8 cellular contexts compared by ENCODE assay signal in genomic region chr13:19960673-19961015, GRCh38. TPM values are rescaled to one million over a fixed set of nuclear protein-coding genes. Genes with fewer than 3 reads are reported as not detected.
DNase-seq lines count a peak whose midpoint lies in the region; ATAC-seq and TF ChIP-seq lines count a peak whose summit lies in the region.

No MANE protein-coding gene starts in this region.

- H3K36me3 Mint-ChIP-seq in activated CD8-positive, alpha-beta memory T cell treated with anti-CD3 and anti-CD28 coated beads, Interleukin-2, amount 10 ng/mL, durations not matched to agents 7 days and 5 days = peaks cover 13% of the 10 kb centered on the region
- peaks cover 5 to 8% of the 10 kb centered on the region in 2 donors for H3K36me3 Mint-ChIP-seq in stimulated activated naive B cell treated with anti-CD40 and anti-IgM and Interleukin-4, amounts not matched to agents 10 μg/mL and 1 μg/mL and 100 μg/mL, for 72 hours

- TF ChIP-seq CTCF in WERI-Rb-1 (IDR thresholded peaks at IDR 0.05; ENCODE audit: low read depth, low read length) (no peak), foreskin fibroblast (IDR thresholded peaks at IDR 0.05; ENCODE audit: low read depth, low read length) (no peak)

- H3K9me3 Mint-ChIP-seq in activated CD8-positive, alpha-beta memory T cell treated with anti-CD3 and anti-CD28 coated beads, Interleukin-2, amount 10 ng/mL, durations not matched to agents 7 days and 5 days (ENCODE audit: low read depth) = no peaks in the 10 kb centered on the region
- H3K9me3 Mint-ChIP-seq in stimulated activated naive B cell treated with anti-CD40 and anti-IgM and Interleukin-4, amounts not matched to agents 10 μg/mL and 1 μg/mL and 100 μg/mL, for 72 hours = no peaks in the 10 kb centered on the region

- H3K27me3 Mint-ChIP-seq in activated CD8-positive, alpha-beta memory T cell treated with anti-CD3 and anti-CD28 coated beads, Interleukin-2, amount 10 ng/mL, durations not matched to agents 7 days and 5 days = peaks cover 5% of the 10 kb centered on the region
- no peaks in the 10 kb centered on the region for H3K27me3 Mint-ChIP-seq in stimulated activated naive B cell treated with anti-CD40 and anti-IgM and Interleukin-4, amounts not matched to agents 10 μg/mL and 1 μg/mL and 100 μg/mL, for 72 hours

- H3K27ac Mint-ChIP-seq in activated CD8-positive, alpha-beta memory T cell treated with anti-CD3 and anti-CD28 coated beads, Interleukin-2, amount 10 ng/mL, durations not matched to agents 7 days and 5 days = peak overlapping the region; percentile 95
- H3K27ac Mint-ChIP-seq in stimulated activated naive B cell treated with anti-CD40 and anti-IgM and Interleukin-4, amounts not matched to agents 10 μg/mL and 1 μg/mL and 100 μg/mL, for 72 hours = peak overlapping the region; percentile 31

- no peaks in the 10 kb centered on the region for H3K27me3 ChIP-seq in WERI-Rb-1 (ENCODE audit: insufficient read depth, low read depth, severe bottlenecking)

- H3K4me3 ChIP-seq in WERI-Rb-1 (ENCODE audit: low read depth, low read length) = peak overlapping the region; percentile 81
- peak overlapping the region; percentile 95 to 97 for H3K4me3 ChIP-seq in foreskin fibroblast (ENCODE audit: low read depth in 1 of 2, low read length in 2 of 2)

- CTCF ChIA-PET in activated CD8-positive, alpha-beta memory T cell treated with anti-CD3 and anti-CD28 coated beads, Interleukin-2, amount 10 ng/mL, durations not matched to agents 7 days and 5 days (lab: Charles Lee) = interaction anchor here (1.1 to 1.2 kb wide), 5 partner anchors 9 to 177 kb away, joined by 5 to 9 read pairs (median 7); partner anchors contain the start of genes PSPC1 and ZMYM5

- H3K4me3 Mint-ChIP-seq in activated CD8-positive, alpha-beta memory T cell treated with anti-CD3 and anti-CD28 coated beads, Interleukin-2, amount 10 ng/mL, durations not matched to agents 7 days and 5 days = peak overlapping the region; percentile 95
- H3K4me3 Mint-ChIP-seq in stimulated activated naive B cell treated with anti-CD40 and anti-IgM and Interleukin-4, amounts not matched to agents 10 μg/mL and 1 μg/mL and 100 μg/mL, for 72 hours = peak overlapping the region; percentile 17 to 93

- peaks cover 57% of the 10 kb centered on the region for H3K36me3 ChIP-seq in WERI-Rb-1

- DNase-seq in activated CD8-positive, alpha-beta memory T cell treated with anti-CD3 and anti-CD28 coated beads, Interleukin-2, amount 10 ng/mL, durations not matched to agents 7 days and 5 days = no peak
- no peak for DNase-seq in activated CD8-positive, alpha-beta memory T cell treated with anti-CD3 and anti-CD28 coated beads, Interleukin-2, amount 50 U/mL, for 4 hours
- DNase-seq in WERI-Rb-1 = no peak
- no peak for DNase-seq in foreskin fibroblast
- no peak for DNase-seq in stimulated activated naive B cell treated with anti-CD40 and anti-IgM and Interleukin-4, amounts not matched to agents 10 μg/mL and 1 μg/mL and 100 μg/mL, for 72 hours
- no peak for DNase-seq in AML-193 (lab: John Stamatoyannopoulos, UW)
- no peak for DNase-seq in NCI-H510A (lab: John Stamatoyannopoulos, UW)

- no peak overlapping the region for H3K27ac ChIP-seq in WERI-Rb-1

- H3K9me3 ChIP-seq in WERI-Rb-1 (ENCODE audit: severe bottlenecking) = no peaks in the 10 kb centered on the region

- peaks cover 28% of the 10 kb centered on the region for H3K4me1 Mint-ChIP-seq in activated CD8-positive, alpha-beta memory T cell treated with anti-CD3 and anti-CD28 coated beads, Interleukin-2, amount 10 ng/mL, durations not matched to agents 7 days and 5 days
- peaks cover 15 to 32% of the 10 kb centered on the region in 2 donors for H3K4me1 Mint-ChIP-seq in stimulated activated naive B cell treated with anti-CD40 and anti-IgM and Interleukin-4, amounts not matched to agents 10 μg/mL and 1 μg/mL and 100 μg/mL, for 72 hours

- ATAC-seq in activated CD8-positive, alpha-beta memory T cell treated with anti-CD3 and anti-CD28 coated beads, Interleukin-2, amount 10 ng/mL, durations not matched to agents 7 days and 5 days = peak; percentile 3
- no peak for ATAC-seq in stimulated activated naive B cell treated with anti-CD40 and anti-IgM and Interleukin-4, amounts not matched to agents 10 μg/mL and 1 μg/mL and 100 μg/mL, for 72 hours (replicated peaks)
- no peak for ATAC-seq in HG03135 (IDR thresholded peaks at IDR 0.05; ENCODE audit: unreplicated experiment)

RNA-seq across cellular contexts. Expression of gene ZMYM2, which starts 2.1 kb away (rescaled TPM):
- total RNA-seq in activated CD8-positive, alpha-beta memory T cell treated with anti-CD3 and anti-CD28 coated beads, Interleukin-2, amount 10 ng/mL, durations not matched to agents 7 days and 5 days = 10 to 100 TPM; 51.6 to 67.6 TPM
